17 cellular contexts compared by ENCODE assay signal in genomic region chr14:59582845-59583509, GRCh38. TPM values are rescaled to one million over a fixed set of nuclear protein-coding genes. Genes with fewer than 3 reads are reported as not detected.
DNase-seq lines count a peak whose midpoint lies in the region; ATAC-seq and TF ChIP-seq lines count a peak whose summit lies in the region.
"Had no signal": no experiment of that assay in that cellular context is flagged by ENCODE, and none has a peak within 500 bp of the region (broad histone marks: within the 10 kb centered on the region; RNA-seq: fewer than 3 reads in every experiment).

No MANE protein-coding gene starts in this region.

- H3K27me3 ChIP-seq in HL-60 (ENCODE audit: insufficient read depth, poor library complexity, severe bottlenecking) (peaks cover under 1% of the 10 kb centered on the region), SU-DHL-6 (ENCODE audit: low read length) (no peaks in the 10 kb centered on the region), left lung (no peaks in the 10 kb centered on the region), MG63 (no peaks in the 10 kb centered on the region)

- H3K36me3 ChIP-seq in SU-DHL-6 (ENCODE audit: low read length) (no peaks in the 10 kb centered on the region), left lung (no peaks in the 10 kb centered on the region), MG63 (no peaks in the 10 kb centered on the region)

- no peaks in the 10 kb centered on the region for H3K79me2 ChIP-seq in SU-DHL-6 (ENCODE audit: insufficient read depth, low read length)

- H4K20me1 ChIP-seq in SU-DHL-6 (ENCODE audit: low read depth, low read length), result no peaks in the 10 kb centered on the region

- no peaks in the 10 kb centered on the region for H3K9me3 ChIP-seq in SU-DHL-6 (ENCODE audit: insufficient read depth, low read length)
- no peaks in the 10 kb centered on the region for H3K9me3 ChIP-seq in left lung
- no peaks in the 10 kb centered on the region for H3K9me3 ChIP-seq in MG63

- TF ChIP-seq CTCF in HL-60 (IDR thresholded peaks at IDR 0.05; ENCODE audit: insufficient read depth, low read length) (no peak), SU-DHL-6 (IDR thresholded peaks at IDR 0.05; ENCODE audit: insufficient read depth, low read length, poor library complexity, severe bottlenecking) (peak; percentile 25), left lung (IDR thresholded peaks at IDR 0.05) (no peak)

- H3K9ac ChIP-seq in SU-DHL-6 (ENCODE audit: low read length), result no peak overlapping the region

- intact Hi-C loops in left lung (cut with DNase I), result no loop called here

- peaks cover 0 to 6% of the 10 kb centered on the region in 2 donors for H3K4me1 ChIP-seq in left lung

- peak; percentile 73 for DNase-seq in D341Med (ENCODE audit: low spot score)
- peak; percentile 28 to 47 for DNase-seq in HL-60 (ENCODE audit: low read depth in 1 of 2, low spot score in 1 of 2)
- peak; percentile 34 to 57 for DNase-seq in left lung
- DNase-seq in MG63, result no peak
- DNase-seq in NCI-H1092 (lab: John Stamatoyannopoulos, UW), result no peak
- DNase-seq in H4 (ENCODE audit: low spot score), result no peak
- DNase-seq in SIG-M5 treated with dmso at 0.1 percent for 504 hours (lab: John Stamatoyannopoulos, UW; ENCODE audit: unreplicated experiment), result no peak
- DNase-seq: activated CD4-positive, alpha-beta T cell treated with anti-CD3 and anti-CD28 coated beads, Interleukin-2, amount 50 U/mL, for 4 hours; activated gamma-delta T cell treated with Interleukin-2 at 50 U/mL for 16 hours; CD4-positive, alpha-beta memory T cell; stimulated activated naive CD8-positive, alpha-beta T cell treated with anti-CD3 and anti-CD28 coated beads, Interleukin-15, amount 100 ng/mL, for 72 hours had no signal

- H3F3A ChIP-seq in SU-DHL-6 (ENCODE audit: insufficient read depth), result no peaks in the 10 kb centered on the region

- ATAC-seq in left lung, result peak; percentile 74
- ATAC-seq: stimulated activated naive CD8-positive, alpha-beta T cell treated with anti-CD3 and anti-CD28 coated beads, Interleukin-15, amount 100 ng/mL, for 72 hours had no signal

- H3K4me2 ChIP-seq in SU-DHL-6 (ENCODE audit: low read depth, low read length, poor library complexity, severe bottlenecking), result no peak overlapping the region

- no peak overlapping the region for H2AFZ ChIP-seq in SU-DHL-6 (ENCODE audit: low read depth, low read length, severe bottlenecking)

- H3K9me2 ChIP-seq in SU-DHL-6 (replicated peaks; ENCODE audit: insufficient read depth, low read length), result no peaks in the 10 kb centered on the region

- H3K27ac ChIP-seq in HL-60 (replicated peaks) (no peak overlapping the region), SU-DHL-6 (ENCODE audit: low read depth, low read length) (no peak overlapping the region), left lung (no peak overlapping the region)
- H3K27ac ChIP-seq: epithelial cell of prostate had no signal

- H3K4me3 ChIP-seq in HL-60 (replicated peaks; ENCODE audit: insufficient read depth, low read length), result no peak overlapping the region
- H3K4me3 ChIP-seq in SU-DHL-6 (ENCODE audit: insufficient read depth, low read length, poor library complexity, severe bottlenecking), result no peak overlapping the region
- H3K4me3 ChIP-seq in left lung, result no peak overlapping the region
- no peak overlapping the region for H3K4me3 ChIP-seq in MG63

RNA-seq across cellular contexts. Expression of gene CCDC175, which starts 6.4 kb away (rescaled TPM):
- total RNA-seq in left lung, result not detected
- not detected in 2 replicates for total RNA-seq in MG63 (2014; rRNA removed; shearing (Covaris generic); ENCODE audit: low replicate concordance)
- total RNA-seq in H4 (2014; rRNA removed; shearing (Covaris generic)), result not detected in 2 replicates
- total RNA-seq: bronchial epithelial cell; CD4-positive, alpha-beta memory T cell; M059J; renal cortical epithelial cell; T-helper 1 cell treated with Interleukin-12 subunit alpha and Interleukin-12 subunit beta and Interleukin-4 antibody, amounts not matched to agents 30 ng/mL and 1 ng/mL, for 36 hours had no signal

Comparison
In these comparisons a context has a peak if more than half of its experiments do, and no peak if none do; other contexts are left out.
1. DNase-seq: peak in D341Med (single experiment), HL-60 (2 of 2) and left lung (2 of 2); none in MG63 (single experiment), NCI-H1092 (single experiment), H4 (single experiment) and SIG-M5 treated with dmso at 0.1 percent for 504 hours (single experiment).